ENCODE assay signal across 9 cellular contexts in genomic region chr17:27514595-27515413, GRCh38.
"Had no signal": no experiment of that assay in that cellular context is flagged by ENCODE, and none has a peak within 500 bp of the region (broad histone marks: within the 10 kb centered on the region; RNA-seq: fewer than 3 reads in every experiment).

No MANE protein-coding gene starts in this region.

- H3K27ac ChIP-seq: brain microvascular endothelial cell, esophagus muscularis mucosa had no signal

- H3K36me3 ChIP-seq: brain microvascular endothelial cell, esophagus muscularis mucosa had no signal

- H3K27me3 ChIP-seq: brain microvascular endothelial cell, esophagus muscularis mucosa had no signal

- H3K4me3 ChIP-seq: esophagus muscularis mucosa had no signal

- H3K9me3 ChIP-seq: esophagus muscularis mucosa had no signal

- DNase-seq: activated CD4-positive, alpha-beta T cell treated with anti-CD3 and anti-CD28 coated beads, Interleukin-2, amount 50 U/mL, for 4 hours; activated T-cell treated with anti-CD3 and anti-CD28 coated beads, Interleukin-2, amount 50 U/mL, for 1 hour; brain microvascular endothelial cell; cerebellar nuclear complex; glutamatergic neuron; islet precursor cell; stimulated activated CD4-positive, alpha-beta T cell treated with anti-CD3 and anti-CD28 coated beads, Interleukin-15, amount 100 ng/mL, for 24 hours; stimulated activated CD4-positive, alpha-beta T cell treated with anti-CD3 and anti-CD28 coated beads, Interleukin-4, amount 100 ng/mL, for 24 hours had no signal
